Comparison of ENCODE assay signal across 10 cellular contexts in the genomic region with DNA sequence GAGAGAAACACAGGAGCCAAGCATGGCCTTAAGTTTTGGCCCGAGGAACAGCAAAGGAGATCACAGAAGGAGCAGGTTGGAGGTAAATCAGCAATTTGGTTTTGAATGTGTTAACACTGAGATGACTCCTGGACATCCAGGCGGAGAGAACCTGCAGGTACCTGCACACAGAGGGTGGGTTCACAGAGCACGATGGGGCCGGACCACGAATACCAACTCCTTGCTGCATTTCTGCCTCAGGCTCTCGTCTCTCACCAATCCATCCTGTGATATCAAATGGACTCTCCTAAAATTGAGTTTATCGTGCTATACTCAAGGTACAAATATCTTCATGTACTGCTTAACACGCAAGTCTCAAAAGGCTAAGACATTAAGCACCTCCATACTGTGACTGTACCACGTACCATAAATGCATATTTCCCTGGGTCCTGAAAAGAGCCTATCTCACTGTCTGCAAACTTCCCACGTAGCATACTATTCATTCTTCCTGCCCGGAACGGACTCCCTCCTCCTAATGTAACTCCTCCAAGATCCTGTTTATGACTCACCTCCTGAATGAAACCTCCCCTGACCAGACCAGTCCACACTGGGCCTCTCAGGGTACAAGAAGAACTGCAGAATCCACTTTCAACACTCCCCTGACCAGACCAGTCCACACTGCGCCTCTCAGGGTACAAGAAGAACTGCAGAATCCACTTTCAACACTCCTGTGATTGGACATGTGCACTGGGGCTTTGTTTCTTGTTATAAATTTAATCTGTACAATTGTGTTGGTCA.
DNase-seq lines count a peak whose midpoint lies in the region; ATAC-seq and TF ChIP-seq lines count a peak whose summit lies in the region.
"Had no signal": no experiment of that assay in that cellular context is flagged by ENCODE, and none has a peak within 500 bp of the region (broad histone marks: within the 10 kb centered on the region; RNA-seq: fewer than 3 reads in every experiment).

No MANE protein-coding gene starts in this region.

- H3K18ac ChIP-seq in trophoblast cell (ENCODE audit: low read length): no peak overlapping the region

- TF ChIP-seq CTCF in fibroblast of pulmonary artery (IDR thresholded peaks at IDR 0.05; ENCODE audit: low read length, missing control alignments) (peak; percentile 26), lower leg skin (IDR thresholded peaks at IDR 0.05) (no peak)

- no peaks in the 10 kb centered on the region for H3K79me2 ChIP-seq in trophoblast cell (ENCODE audit: control insufficient read depth, insufficient read depth, low read length, poor library complexity)

- H3K27me3 ChIP-seq in SJSA1 (replicated peaks) (no peaks in the 10 kb centered on the region), trophoblast cell (ENCODE audit: insufficient read depth, low read length) (no peaks in the 10 kb centered on the region)

- H3K4me1 ChIP-seq in SJSA1 (replicated peaks) (peaks cover 19% of the 10 kb centered on the region), trophoblast cell (ENCODE audit: control insufficient read depth in 1 of 2, insufficient read depth in 2 of 2, low read length in 2 of 2) (peaks cover 3 to 8% of the 10 kb centered on the region in 2 experiments)

- H4K12ac ChIP-seq in trophoblast cell (ENCODE audit: low read depth, low read length): no peak overlapping the region

- no peak overlapping the region for H2BK5ac ChIP-seq in trophoblast cell (ENCODE audit: low read depth, low read length, poor library complexity)

- H3K36me3 ChIP-seq in SJSA1 (no peaks in the 10 kb centered on the region), trophoblast cell (ENCODE audit: control insufficient read depth in 1 of 2, insufficient read depth in 2 of 2, low read length in 2 of 2) (no peaks in the 10 kb centered on the region)

- intact Hi-C loops in lower leg skin (cut with DNase I; ENCODE audit: low total_unique reads): no loop called here

- no peak for ATAC-seq in GM18909 (IDR thresholded peaks at IDR 0.05; ENCODE audit: poor library complexity, unreplicated experiment)
- ATAC-seq: effector memory CD8-positive, alpha-beta T cell had no signal

- H3K4me3 ChIP-seq in SJSA1 (no peak overlapping the region), fibroblast of pulmonary artery (replicated peaks; ENCODE audit: low read depth, low read length) (no peak overlapping the region), trophoblast cell (ENCODE audit: low read depth, low read length) (no peak overlapping the region), lower leg skin (ENCODE audit: low read depth, poor library complexity, severe bottlenecking) (no peak overlapping the region)

- peak overlapping the region; percentile 33 for H3K4me2 ChIP-seq in trophoblast cell (ENCODE audit: low read length)

- no peak overlapping the region for H2AK5ac ChIP-seq in trophoblast cell (ENCODE audit: low read length)

- H3K9me3 ChIP-seq in SJSA1 (replicated peaks): no peaks in the 10 kb centered on the region
- H3K9me3 ChIP-seq in trophoblast cell (ENCODE audit: insufficient read depth, low read depth, low read length): no peaks in the 10 kb centered on the region

- no peak overlapping the region for H3K23ac ChIP-seq in trophoblast cell (ENCODE audit: low read length)

- no peak overlapping the region for H3K9ac ChIP-seq in trophoblast cell (ENCODE audit: low read length)

- H4K91ac ChIP-seq in trophoblast cell (ENCODE audit: low read depth, low read length): no peak overlapping the region

- no peak overlapping the region for H4K8ac ChIP-seq in trophoblast cell (ENCODE audit: low read depth, low read length)

- peak; percentile 60 for DNase-seq in GM04504 (ENCODE audit: low read depth)
- DNase-seq in SJSA1 (ENCODE audit: low read depth in 1 of 2, low spot score in 2 of 2): peak; percentile 56 to 58
- DNase-seq in fibroblast of pulmonary artery (ENCODE audit: low read depth): peak; percentile 96
- peak; percentile 83 to 92 for DNase-seq in trophoblast cell
- DNase-seq in lower leg skin (ENCODE audit: low spot score in 2 of 2): no peak
- DNase-seq in NCI-H2171 treated with DMSO at 0.1 percent for 48 hours (lab: John Stamatoyannopoulos, UW): no peak
- DNase-seq in middle frontal gyrus (ENCODE audit: extremely low spot score, low spot score): no peak
- DNase-seq: effector memory CD8-positive, alpha-beta T cell; RPMI8226 had no signal

- no peak overlapping the region for H2BK120ac ChIP-seq in trophoblast cell (ENCODE audit: insufficient read depth, low read length, poor library complexity)

- H2AFZ ChIP-seq in trophoblast cell (ENCODE audit: insufficient read depth, low read length, poor library complexity): no peak overlapping the region

- TF ChIP-seq POLR2A in lower leg skin (IDR thresholded peaks at IDR 0.05): no peak

- WGBS in trophoblast cell (ENCODE audit: extremely low coverage, insufficient coverage, insufficient read length): no CpG with 5 or more reads among the region's 13 CpGs
- 78 to 83% methylated on average over 13 of the region's 13 CpGs for WGBS in lower leg skin, 2 donors

- H3K27ac ChIP-seq in SJSA1 (no peak overlapping the region; the same call in 1 of the 2 replicates), trophoblast cell (ENCODE audit: low read depth, low read length) (peak overlapping the region; percentile 22)

- no peak overlapping the region for H2BK12ac ChIP-seq in trophoblast cell (ENCODE audit: low read length)

- peaks cover 2% of the 10 kb centered on the region for H3K79me1 ChIP-seq in trophoblast cell (ENCODE audit: low read length)

- no peak overlapping the region for H3K4ac ChIP-seq in trophoblast cell (ENCODE audit: low read depth, low read length)

- no peak overlapping the region for H3K14ac ChIP-seq in trophoblast cell (ENCODE audit: low read length)

Comparison
In these comparisons a context has a peak if more than half of its experiments do, and no peak if none do; other contexts are left out.
1. DNase-seq: peak in GM04504 (single experiment), SJSA1 (2 of 2), fibroblast of pulmonary artery (single experiment) and trophoblast cell (2 of 2); none in lower leg skin (0 of 2), NCI-H2171 treated with DMSO at 0.1 percent for 48 hours (single experiment) and middle frontal gyrus (single experiment).